8 cellular contexts compared by ENCODE assay signal in the genomic region with DNA sequence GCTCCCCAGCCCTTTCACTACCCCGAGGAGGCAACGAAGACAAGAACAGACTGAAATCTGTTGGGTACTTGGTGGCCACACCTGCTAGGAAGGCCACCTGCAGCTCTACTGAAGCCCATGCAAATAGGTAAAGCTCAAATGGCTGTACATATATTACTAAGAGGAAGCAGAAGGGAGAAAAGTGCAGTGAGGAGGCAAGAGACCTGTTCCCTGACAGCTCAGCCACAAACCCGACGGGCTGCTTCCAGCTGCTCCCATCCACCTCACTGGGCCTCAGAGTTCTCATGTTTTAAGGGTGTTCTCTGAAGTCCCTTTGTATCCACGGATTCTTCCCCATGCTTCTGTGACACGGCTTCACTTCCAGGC. TPM values are rescaled to one million over a fixed set of nuclear protein-coding genes. Genes with fewer than 3 reads are reported as not detected.
A peak's percentile ranks its signal among the peaks of the same experiment; 100 is the strongest.
DNase-seq lines count a peak whose midpoint lies in the region; ATAC-seq and TF ChIP-seq lines count a peak whose summit lies in the region.

No MANE protein-coding gene starts in this region.

- DNase-seq in AG10803 (ENCODE audit: low read depth) (no peak), colonic mucosa (no peak), prostate gland (ENCODE audit: low spot score) (no peak), NCI-H446 treated with DMSO at 0.1 percent for 48 hours (lab: John Stamatoyannopoulos, UW) (no peak), erythroblast (lab: John Stamatoyannopoulos, UW) (no peak), A673 (ENCODE audit: low spot score) (no peak)

- H3K9me3 ChIP-seq in colonic mucosa, result no peaks in the 10 kb centered on the region
- H3K9me3 ChIP-seq in prostate gland, result no peaks in the 10 kb centered on the region
- no peaks in the 10 kb centered on the region for H3K9me3 ChIP-seq in A673 (ENCODE audit: low read depth, low read length, poor library complexity, severe bottlenecking)

- POLR2A ChIA-PET in A673 (lab: Charles Lee; ENCODE audit: low non-redundant PET), result no interaction called here

- peak; percentile 91 for ATAC-seq in GM19455 (IDR thresholded peaks at IDR 0.05; ENCODE audit: unreplicated experiment)
- ATAC-seq in HG03460 (IDR thresholded peaks at IDR 0.05; ENCODE audit: unreplicated experiment), result peak; percentile 92

- peak overlapping the region in 1 of 2 donors; percentile 7 for H3K9ac ChIP-seq in colonic mucosa (ENCODE audit: low read depth in 2 of 2, low read length in 2 of 2)

- H3K4me3 ChIP-seq in AG10803 (ENCODE audit: low read length), result peak overlapping the region; percentile 16
- no peak overlapping the region for H3K4me3 ChIP-seq in colonic mucosa
- H3K4me3 ChIP-seq in prostate gland, result no peak overlapping the region
- no peak overlapping the region for H3K4me3 ChIP-seq in A673 (ENCODE audit: low read depth, low read length, poor library complexity, severe bottlenecking)

- CTCF ChIA-PET in A673 (lab: Charles Lee), result no interaction called here

- H3K27me3 ChIP-seq in colonic mucosa (no peaks in the 10 kb centered on the region), prostate gland (replicated peaks; ENCODE audit: insufficient read depth) (no peaks in the 10 kb centered on the region), A673 (replicated peaks; ENCODE audit: insufficient read depth, low read depth, low read length, poor library complexity) (no peaks in the 10 kb centered on the region)

- intact Hi-C loops in colonic mucosa (cut with DNase I) (loop anchor here (1.0 kb wide), 1 partner anchor 22 kb away; no protein-coding TSS in a partner anchor), prostate gland (cut with DNase I) (no loop called here), A673 (cut with micrococcal nuclease; ENCODE audit: unreplicated experiment) (no loop called here)

- no peak for TF ChIP-seq CTCF in AG10803 (conservative IDR thresholded peaks at IDR 0.05; ENCODE audit: low read length)
- no peak for TF ChIP-seq CTCF in colonic mucosa (IDR thresholded peaks at IDR 0.05)
- no peak for TF ChIP-seq CTCF in prostate gland (IDR thresholded peaks at IDR 0.05)
- no peak for TF ChIP-seq CTCF in A673 (conservative IDR thresholded peaks at IDR 0.05; ENCODE audit: low read depth, low read length)

- no peak for TF ChIP-seq POLR2A in prostate gland (IDR thresholded peaks at IDR 0.05)
- TF ChIP-seq POLR2A in erythroblast (IDR thresholded peaks at IDR 0.05; ENCODE audit: low read length), result no peak

- H3K4me1 ChIP-seq in colonic mucosa, result peaks cover 30% of the 10 kb centered on the region
- peaks cover 9% of the 10 kb centered on the region for H3K4me1 ChIP-seq in prostate gland (replicated peaks)
- H3K4me1 ChIP-seq in A673 (ENCODE audit: insufficient read depth, low read length, poor library complexity, severe bottlenecking), result peaks cover 47% of the 10 kb centered on the region

- peak overlapping the region; percentile 49 for H3K27ac ChIP-seq in colonic mucosa
- peak overlapping the region; percentile 29 to 41 for H3K27ac ChIP-seq in prostate gland
- H3K27ac ChIP-seq in A673 (ENCODE audit: low read depth, low read length, poor library complexity, severe bottlenecking), result no peak overlapping the region

- WGBS in prostate gland, result 12% methylated on average over 6 of the region's 6 CpGs

- H3K36me3 ChIP-seq in colonic mucosa (no peaks in the 10 kb centered on the region), prostate gland (no peaks in the 10 kb centered on the region), A673 (ENCODE audit: insufficient read depth, low read length, poor library complexity, severe bottlenecking) (no peaks in the 10 kb centered on the region)

- no TSS peak for BruUV-seq in A673 (replicated peaks; lab: Mats Ljungman, UMichigan)

RNA-seq across cellular contexts. Expression of a gene that starts 24.6 kb away (rescaled TPM):
- total RNA-seq in colonic mucosa (10 to 100 TPM; 19.1 to 21.2 TPM), prostate gland (10 to 100 TPM in 1 of 2 donors, 1 to 10 TPM in 1; 7.2 to 22.4 TPM), A673 (2021) (20.9 and 21.9 TPM in 2 replicates)
